In the genomic region with DNA sequence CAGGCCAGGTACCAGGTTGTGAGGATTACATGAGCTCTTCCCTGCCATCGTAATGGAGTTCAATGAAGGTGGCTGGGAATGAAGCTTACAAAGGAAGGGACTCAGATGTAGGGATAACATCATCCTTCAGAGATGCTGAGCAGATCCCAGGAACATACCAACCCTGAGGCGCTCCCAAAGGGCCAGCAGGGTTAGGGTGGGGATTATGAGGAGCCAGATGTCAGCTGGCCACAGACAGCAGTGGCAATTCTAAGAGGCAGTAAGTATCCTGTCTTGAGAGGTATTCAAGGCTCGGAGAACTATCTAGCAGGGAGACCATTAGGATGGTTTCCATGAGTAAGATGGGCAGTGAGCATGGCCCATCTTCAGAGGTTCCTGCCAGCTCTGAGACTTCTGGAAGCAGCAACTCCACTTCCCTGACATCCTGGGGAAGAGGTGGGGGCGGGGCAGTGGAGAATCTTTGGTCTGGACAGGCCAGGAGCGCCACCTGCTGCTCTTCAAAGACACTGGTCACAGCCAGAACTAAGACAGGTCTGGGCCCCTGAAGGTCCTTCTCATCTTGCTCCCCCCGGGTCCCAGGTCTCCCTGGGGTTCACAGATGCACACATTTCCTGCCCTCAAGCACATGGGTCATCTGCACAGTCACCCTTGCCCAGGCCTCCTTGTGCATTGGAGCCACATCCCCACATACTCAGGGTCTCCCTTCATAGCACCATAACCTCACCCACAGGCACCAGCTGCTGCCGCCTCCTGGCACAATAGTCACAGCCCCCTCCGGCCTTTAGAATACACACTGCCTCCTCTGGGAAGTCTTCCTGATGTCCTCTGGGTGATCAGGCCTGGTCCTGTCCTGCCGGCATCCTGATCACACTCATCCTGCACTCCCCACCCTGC, we compare ENCODE assay signal across 8 cellular contexts. TPM values are rescaled to one million over a fixed set of nuclear protein-coding genes. Genes with fewer than 3 reads are reported as not detected.
A peak's percentile ranks its signal among the peaks of the same experiment; 100 is the strongest.
DNase-seq lines count a peak whose midpoint lies in the region; ATAC-seq and TF ChIP-seq lines count a peak whose summit lies in the region.

No MANE protein-coding gene starts in this region.

- no peaks in the 10 kb centered on the region for H4K20me1 ChIP-seq in OCI-LY3 (ENCODE audit: insufficient read depth, low read length)
- H4K20me1 ChIP-seq in neural cell (ENCODE audit: insufficient read depth): no peaks in the 10 kb centered on the region

- peaks cover 14% of the 10 kb centered on the region for H3K4me1 ChIP-seq in OCI-LY3 (ENCODE audit: low read length)
- H3K4me1 ChIP-seq in tibial artery: peaks cover 0 to 27% (median 19%) of the 10 kb centered on the region in 4 donors

- no peak overlapping the region for H3K27ac Mint-ChIP-seq in activated T-helper 1 cell treated with anti-CD3 and anti-CD28 coated beads, Interleukin-12 subunit alpha, Interleukin-12 subunit beta, Interleukin-2, Interleukin-4 antibody, amounts not matched to agents 30 ng/mL and 10 ng/mL and 1 ng/mL, durations not matched to agents 14 hours and 24 hours and 36 hours

- ATAC-seq in HG03097 (IDR thresholded peaks at IDR 0.05; ENCODE audit: low FRiP score, unreplicated experiment): no peak

- no peaks in the 10 kb centered on the region for H3F3A ChIP-seq in neural cell (ENCODE audit: insufficient read depth, low read length, poor library complexity, severe bottlenecking)

- H3K27me3 Mint-ChIP-seq in activated T-helper 1 cell treated with anti-CD3 and anti-CD28 coated beads, Interleukin-12 subunit alpha, Interleukin-12 subunit beta, Interleukin-2, Interleukin-4 antibody, amounts not matched to agents 30 ng/mL and 10 ng/mL and 1 ng/mL, durations not matched to agents 14 hours and 24 hours and 36 hours (ENCODE audit: insufficient read depth): peaks cover 35% of the 10 kb centered on the region

- H3K4me3 Mint-ChIP-seq in activated T-helper 1 cell treated with anti-CD3 and anti-CD28 coated beads, Interleukin-12 subunit alpha, Interleukin-12 subunit beta, Interleukin-2, Interleukin-4 antibody, amounts not matched to agents 30 ng/mL and 10 ng/mL and 1 ng/mL, durations not matched to agents 14 hours and 24 hours and 36 hours: no peak overlapping the region

- no peak overlapping the region for H2AFZ ChIP-seq in OCI-LY3 (ENCODE audit: low read depth, low read length)
- no peak overlapping the region for H2AFZ ChIP-seq in neural cell (ENCODE audit: low read depth, low read length)

- H3K9me3 ChIP-seq in OCI-LY3 (ENCODE audit: insufficient read depth, low read length): no peaks in the 10 kb centered on the region
- H3K9me3 ChIP-seq in neural cell (ENCODE audit: low read length): no peaks in the 10 kb centered on the region
- no peaks in the 10 kb centered on the region for H3K9me3 ChIP-seq in tibial artery

- H3K9me2 ChIP-seq in neural cell (ENCODE audit: insufficient read depth, low read length): no peaks in the 10 kb centered on the region

- no peaks in the 10 kb centered on the region for H3K9me3 Mint-ChIP-seq in activated T-helper 1 cell treated with anti-CD3 and anti-CD28 coated beads, Interleukin-12 subunit alpha, Interleukin-12 subunit beta, Interleukin-2, Interleukin-4 antibody, amounts not matched to agents 30 ng/mL and 10 ng/mL and 1 ng/mL, durations not matched to agents 14 hours and 24 hours and 36 hours

- TF ChIP-seq CTCF in OCI-LY3 (IDR thresholded peaks at IDR 0.05; ENCODE audit: low read depth, low read length) (peak; percentile 80), neural cell (IDR thresholded peaks at IDR 0.05; ENCODE audit: poor library complexity, severe bottlenecking) (peak; percentile 96), tibial artery (IDR thresholded peaks at IDR 0.05) (peak; percentile 88 to 94)

- H3K79me2 ChIP-seq in OCI-LY3 (ENCODE audit: low read length) (no peaks in the 10 kb centered on the region), neural cell (replicated peaks; ENCODE audit: insufficient read depth, low read length) (peaks cover 24% of the 10 kb centered on the region)

- TF ChIP-seq RAD21 in neural cell (conservative IDR thresholded peaks at IDR 0.05): peak; percentile 100

- H3K27ac ChIP-seq in OCI-LY3 (ENCODE audit: low read length) (no peak overlapping the region), neural cell (ENCODE audit: low read length) (no peak overlapping the region), tibial artery (no peak overlapping the region)

- DNase-seq in DMS153 (lab: John Stamatoyannopoulos, UW): peak; percentile 87
- peak; percentile 23 for DNase-seq in Jurkat, Clone E6-1 (ENCODE audit: low read depth, low spot score)
- peak; percentile 13 for DNase-seq in activated T-helper 1 cell treated with anti-CD3 and anti-CD28 coated beads, Interleukin-12 subunit alpha, Interleukin-12 subunit beta, Interleukin-2, Interleukin-4 antibody, amounts not matched to agents 30 ng/mL and 10 ng/mL and 1 ng/mL, durations not matched to agents 14 hours and 24 hours and 36 hours (ENCODE audit: low spot score)
- DNase-seq in fibroblast of the conjunctiva (ENCODE audit: low read depth): peak; percentile 81
- peak; percentile 91 to 92 for DNase-seq in tibial artery

- H3K36me3 ChIP-seq in OCI-LY3 (replicated peaks; ENCODE audit: low read depth, low read length): no peaks in the 10 kb centered on the region
- H3K36me3 ChIP-seq in neural cell (ENCODE audit: insufficient read depth, low read length): no peaks in the 10 kb centered on the region
- no peaks in the 10 kb centered on the region for H3K36me3 ChIP-seq in tibial artery

- no peak overlapping the region for H3K4me3 ChIP-seq in Jurkat, Clone E6-1 (ENCODE audit: low read length)
- H3K4me3 ChIP-seq in OCI-LY3 (ENCODE audit: low read length) (no peak overlapping the region), neural cell (ENCODE audit: low read length) (no peak overlapping the region), tibial artery (no peak overlapping the region)

- peaks cover 8% of the 10 kb centered on the region for H3K4me1 Mint-ChIP-seq in activated T-helper 1 cell treated with anti-CD3 and anti-CD28 coated beads, Interleukin-12 subunit alpha, Interleukin-12 subunit beta, Interleukin-2, Interleukin-4 antibody, amounts not matched to agents 30 ng/mL and 10 ng/mL and 1 ng/mL, durations not matched to agents 14 hours and 24 hours and 36 hours (ENCODE audit: low read depth)

- H3K36me3 Mint-ChIP-seq in activated T-helper 1 cell treated with anti-CD3 and anti-CD28 coated beads, Interleukin-12 subunit alpha, Interleukin-12 subunit beta, Interleukin-2, Interleukin-4 antibody, amounts not matched to agents 30 ng/mL and 10 ng/mL and 1 ng/mL, durations not matched to agents 14 hours and 24 hours and 36 hours (ENCODE audit: low read depth): peaks cover 4% of the 10 kb centered on the region

- H3K9ac ChIP-seq in OCI-LY3 (ENCODE audit: low read length): no peak overlapping the region
- no peak overlapping the region for H3K9ac ChIP-seq in neural cell (ENCODE audit: low read length)

- H3K27me3 ChIP-seq in OCI-LY3 (ENCODE audit: low read depth, low read length): peaks cover 21% of the 10 kb centered on the region
- H3K27me3 ChIP-seq in neural cell (ENCODE audit: insufficient read depth, low read depth, low read length): no peaks in the 10 kb centered on the region
- H3K27me3 ChIP-seq in tibial artery: no peaks in the 10 kb centered on the region

- TF ChIP-seq EP300 in neural cell (conservative IDR thresholded peaks at IDR 0.05; ENCODE audit: poor library complexity, severe bottlenecking): peak; percentile 57

- H3K4me2 ChIP-seq in OCI-LY3 (ENCODE audit: low read length) (no peak overlapping the region), neural cell (ENCODE audit: low read length) (no peak overlapping the region)

- intact Hi-C loops in activated T-helper 1 cell treated with anti-CD3 and anti-CD28 coated beads, Interleukin-12 subunit alpha, Interleukin-12 subunit beta, Interleukin-2, Interleukin-4 antibody, amounts not matched to agents 30 ng/mL and 10 ng/mL and 1 ng/mL, durations not matched to agents 14 hours and 24 hours and 36 hours (cut with micrococcal nuclease): loop anchor here (1.0 kb wide), 3 partner anchors 110 to 192 kb away; no protein-coding TSS in a partner anchor
- intact Hi-C loops in tibial artery (cut with DNase I; ENCODE audit: low total_unique reads): loop anchor here (1.0 to 5.0 kb wide), 2 partner anchors 129 to 189 kb away; a partner anchor contains a TSS

TF ChIP-seq in neural cell, 6 proteins besides CTCF, POLR2A, EP300 and RAD21 (continues in another document):
- TF ChIP-seq SMC3 (conservative IDR thresholded peaks at IDR 0.05; ENCODE audit: poor library complexity) (peak; percentile 100), EZH2 (IDR thresholded peaks at IDR 0.05; ENCODE audit: borderline replicate concordance, insufficient read depth, low read length, poor library complexity, severe bottlenecking) (no peak), TAF1 (IDR thresholded peaks at IDR 0.05; ENCODE audit: low read depth) (peak; percentile 37), POLR2AphosphoS5 (IDR thresholded peaks at IDR 0.05) (no peak), MXI1 (conservative IDR thresholded peaks at IDR 0.05; ENCODE audit: poor library complexity, severe bottlenecking) (peak; percentile 32)

RNA-seq across cellular contexts. Expression of a gene that starts 2.8 kb away (rescaled TPM):
- polyA plus RNA-seq in Jurkat, Clone E6-1 (2012; ENCODE audit: insufficient read depth, insufficient read length): 10.9 TPM
- 0.26 and 0.34 TPM in 2 replicates for total RNA-seq in activated T-helper 1 cell treated with anti-CD3 and anti-CD28 coated beads, Interleukin-12 subunit alpha, Interleukin-12 subunit beta, Interleukin-2, Interleukin-4 antibody, amounts not matched to agents 30 ng/mL and 10 ng/mL and 1 ng/mL, durations not matched to agents 14 hours and 24 hours and 36 hours
- polyA plus RNA-seq in neural cell: 55.2 and 79.5 TPM in 2 replicates
- 142 and 179 TPM in 2 replicates for polyA minus RNA-seq in neural cell

Comparison
In these comparisons a context has a peak if more than half of its experiments do, and no peak if none do; other contexts are left out.
1. DNase-seq: peak in every context shown above with its lines; median percentile 92 in tibial artery; 87 in DMS153; 81 in fibroblast of the conjunctiva; 23 in Jurkat, Clone E6-1; 13 in activated T-helper 1 cell treated with anti-CD3 and anti-CD28 coated beads, Interleukin-12 subunit alpha, Interleukin-12 subunit beta, Interleukin-2, Interleukin-4 antibody, amounts not matched to agents 30 ng/mL and 10 ng/mL and 1 ng/mL, durations not matched to agents 14 hours and 24 hours and 36 hours.